Comparison of ENCODE assay signal across 8 cellular contexts in the genomic region with DNA sequence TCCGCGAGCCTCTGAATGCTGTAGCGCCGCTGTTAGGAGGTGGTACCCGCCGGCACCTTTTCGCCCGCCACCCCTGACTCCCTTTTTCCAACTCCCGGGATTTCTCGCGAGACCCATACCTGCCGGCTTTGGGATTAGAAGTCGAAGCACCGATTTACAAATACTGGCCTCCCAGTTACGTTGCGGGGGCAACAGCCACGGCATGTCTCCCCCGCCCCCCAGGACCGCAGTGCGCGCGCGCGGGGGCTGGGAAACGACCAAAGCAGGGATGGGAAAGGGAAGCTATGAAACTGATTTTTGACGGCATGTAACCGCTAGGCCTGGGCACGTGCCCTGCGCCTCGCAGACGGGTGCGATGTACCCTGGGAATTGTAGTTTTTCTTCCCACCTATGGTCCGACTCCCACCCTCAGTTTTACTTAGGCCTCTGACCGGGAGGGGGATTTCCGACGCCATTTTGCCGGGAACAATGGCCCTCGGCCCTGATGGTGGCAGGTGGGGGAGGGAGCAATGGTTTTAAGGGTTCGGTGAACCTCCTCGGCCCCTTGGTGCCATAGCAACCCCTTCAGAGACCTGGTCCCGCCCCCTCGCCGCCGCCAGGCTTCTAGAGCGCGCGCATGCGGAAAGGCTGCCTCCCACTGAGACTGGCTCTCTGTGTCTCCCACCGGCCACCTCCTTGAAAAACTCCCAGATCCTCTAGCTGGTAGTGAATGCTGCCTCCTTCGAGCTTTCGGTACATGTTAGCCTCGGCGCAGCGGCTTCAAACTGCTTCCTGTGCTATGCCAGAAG. TPM values are rescaled to one million over a fixed set of nuclear protein-coding genes. Genes with fewer than 3 reads are reported as not detected.
DNase-seq lines count a peak whose midpoint lies in the region; ATAC-seq and TF ChIP-seq lines count a peak whose summit lies in the region.

No MANE protein-coding gene starts in this region.

- peak overlapping the region; percentile 87 for H3K4me3 Mint-ChIP-seq in activated CD4-positive, alpha-beta T cell treated with anti-CD3 and anti-CD28 coated beads, Interleukin-2, amount 10 ng/mL, durations not matched to agents 24 days and 14 days

- H3K9me3 ChIP-seq in right lobe of liver = no peaks in the 10 kb centered on the region

- H3K27ac Mint-ChIP-seq in activated CD4-positive, alpha-beta T cell treated with anti-CD3 and anti-CD28 coated beads, Interleukin-2, amount 10 ng/mL, durations not matched to agents 24 days and 14 days = peak overlapping the region; percentile 71

- TF ChIP-seq CTCF in GM10266 (IDR thresholded peaks at IDR 0.05; ENCODE audit: control insufficient read depth, insufficient read depth, low read depth, missing control alignments) (no peak), right lobe of liver (IDR thresholded peaks at IDR 0.05) (no peak)

- peaks cover 35% of the 10 kb centered on the region for H3K27me3 Mint-ChIP-seq in activated CD4-positive, alpha-beta T cell treated with anti-CD3 and anti-CD28 coated beads, Interleukin-2, amount 10 ng/mL, durations not matched to agents 24 days and 14 days

- no peaks in the 10 kb centered on the region for H3K36me3 Mint-ChIP-seq in activated CD4-positive, alpha-beta T cell treated with anti-CD3 and anti-CD28 coated beads, Interleukin-2, amount 10 ng/mL, durations not matched to agents 24 days and 14 days (ENCODE audit: low read depth)

- no peaks in the 10 kb centered on the region for H3K36me3 ChIP-seq in right lobe of liver

- no peak for TF ChIP-seq POLR2A in right lobe of liver (IDR thresholded peaks at IDR 0.05)

- 39% methylated on average over 16 of the region's 54 CpGs for WGBS in right lobe of liver (ENCODE audit: insufficient coverage, low coverage, low lambda C conversion rate, missing lambda C conversion rate)

- H3K4me3 ChIP-seq in right lobe of liver = peak overlapping the region; percentile 29 to 66 (median 52)

- DNase-seq in GM10266 (ENCODE audit: extremely low spot score) = peak; percentile 21
- DNase-seq in NCI-H146 (lab: John Stamatoyannopoulos, UW) = peak; percentile 88
- DNase-seq in activated CD4-positive, alpha-beta T cell treated with anti-CD3 and anti-CD28 coated beads, Interleukin-2, amount 10 ng/mL, durations not matched to agents 24 days and 14 days = peak; percentile 68
- DNase-seq in dermis blood vessel endothelial cell = peak; percentile 60
- peak; percentile 46 to 63 (median 57) for DNase-seq in right lobe of liver
- DNase-seq in stimulated activated CD4-positive, alpha-beta T cell treated with anti-CD3 and anti-CD28 coated beads, Interleukin-2, amount 100 ng/mL, for 48 hours = peak; percentile 11 to 29
- DNase-seq in SKM-1 treated with dmso at 0.1 percent for 144 hours (lab: John Stamatoyannopoulos, UW; ENCODE audit: unreplicated experiment) = no peak

- no peaks in the 10 kb centered on the region for H3K4me1 ChIP-seq in right lobe of liver

- no peaks in the 10 kb centered on the region for H3K27me3 ChIP-seq in right lobe of liver

- H3K27ac ChIP-seq in right lobe of liver = peak overlapping the region in 2 of 3 donors; percentile 19 to 69

- peaks cover 13% of the 10 kb centered on the region for H3K4me1 Mint-ChIP-seq in activated CD4-positive, alpha-beta T cell treated with anti-CD3 and anti-CD28 coated beads, Interleukin-2, amount 10 ng/mL, durations not matched to agents 24 days and 14 days

- ATAC-seq in right lobe of liver (peak; percentile 33 to 63 (median 48)), GM18861 (IDR thresholded peaks at IDR 0.05; ENCODE audit: unreplicated experiment) (no peak)

- intact Hi-C loops in activated CD4-positive, alpha-beta T cell treated with anti-CD3 and anti-CD28 coated beads, Interleukin-2, amount 10 ng/mL, durations not matched to agents 24 days and 14 days (cut with micrococcal nuclease) = no loop called here
- intact Hi-C loops in right lobe of liver (cut with DNase I) = no loop called here

- H3K9me3 Mint-ChIP-seq in activated CD4-positive, alpha-beta T cell treated with anti-CD3 and anti-CD28 coated beads, Interleukin-2, amount 10 ng/mL, durations not matched to agents 24 days and 14 days = peaks cover 4% of the 10 kb centered on the region

RNA-seq across cellular contexts. Expression of gene WNK3, which starts 0.8 kb away (rescaled TPM):
- 0.07 and 0.12 TPM in 2 replicates for total RNA-seq in activated CD4-positive, alpha-beta T cell treated with anti-CD3 and anti-CD28 coated beads, Interleukin-2, amount 10 ng/mL, durations not matched to agents 24 days and 14 days
- total RNA-seq in dermis blood vessel endothelial cell = 0.60 and 1.0 TPM in 2 replicates
- 10 to 100 TPM in 3 of 6 experiments, 1 to 10 TPM in 3; 3.9 to 16.0 (median 9.6) TPM for total RNA-seq in right lobe of liver
